In the genomic region with DNA sequence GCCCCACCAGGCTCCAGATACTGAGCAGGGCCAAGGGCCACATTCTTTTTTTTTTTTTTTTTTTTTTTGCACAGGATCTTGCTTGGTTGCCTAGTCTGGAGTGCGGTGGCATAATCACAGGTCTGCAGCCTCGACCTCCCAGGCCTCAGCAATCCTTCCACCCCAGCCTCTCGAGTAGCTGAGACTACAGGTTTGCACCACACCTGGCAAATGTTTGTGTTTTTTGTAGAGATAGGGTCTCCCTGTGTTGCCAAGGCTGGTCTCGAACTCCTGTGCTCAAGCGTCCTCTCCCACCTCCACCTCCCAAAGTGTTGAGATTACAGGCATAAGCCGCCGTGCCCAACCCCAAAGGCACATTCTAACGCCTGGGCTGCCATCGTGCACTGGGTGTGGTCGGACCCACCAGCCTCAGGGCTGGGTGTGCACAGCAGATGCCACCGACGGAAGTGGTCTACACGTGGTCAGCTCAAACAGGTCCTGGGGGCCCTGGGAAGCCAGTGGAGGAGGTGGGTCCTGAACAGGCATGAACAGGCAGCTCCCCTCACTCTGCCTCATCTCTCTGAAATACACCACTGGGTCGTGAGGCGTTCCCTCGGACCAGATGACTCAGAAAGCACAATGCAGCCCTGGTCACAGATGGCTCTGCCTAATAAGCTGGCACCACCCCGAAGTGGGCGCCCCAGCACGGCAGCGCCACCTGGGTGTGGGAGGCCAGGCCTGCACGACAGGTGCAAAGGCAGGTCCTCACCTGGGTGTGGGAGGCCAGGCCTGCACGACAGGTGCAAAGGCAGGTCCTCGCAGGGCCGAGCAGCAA, we compare ENCODE assay signal across 8 cellular contexts.
A peak's percentile ranks its signal among the peaks of the same experiment; 100 is the strongest.
DNase-seq lines count a peak whose midpoint lies in the region; ATAC-seq and TF ChIP-seq lines count a peak whose summit lies in the region.

No MANE protein-coding gene starts in this region.

- H3K4me3 ChIP-seq in GM06990 (replicated peaks; ENCODE audit: low read depth, low read length) (no peak overlapping the region), fibroblast of mammary gland (ENCODE audit: control insufficient read depth, low read depth, low read length) (no peak overlapping the region)

- TF ChIP-seq CTCF in GM06990 (IDR thresholded peaks at IDR 0.05; ENCODE audit: insufficient read depth, low read length, poor library complexity, severe bottlenecking) (peak; percentile 66), fibroblast of mammary gland (conservative IDR thresholded peaks at IDR 0.05; ENCODE audit: control insufficient read depth, insufficient read depth, low read depth, low read length) (peak; percentile 22)

- no peaks in the 10 kb centered on the region; the same call in none of the 2 replicates for H3K27me3 ChIP-seq in GM06990 (replicated peaks; ENCODE audit: control insufficient read depth, insufficient read depth, low read length)

- no peaks in the 10 kb centered on the region for H3K36me3 ChIP-seq in GM06990 (ENCODE audit: control insufficient read depth, insufficient read depth, low read length)

- ATAC-seq in GM19328 (IDR thresholded peaks at IDR 0.05; ENCODE audit: unreplicated experiment): no peak
- no peak for ATAC-seq in GM19397 (IDR thresholded peaks at IDR 0.05; ENCODE audit: unreplicated experiment)
- no peak for ATAC-seq in GM21367 (IDR thresholded peaks at IDR 0.05; ENCODE audit: unreplicated experiment)

- DNase-seq in GM06990 (ENCODE audit: extremely low read depth, insufficient read length): peak; percentile 58
- peak; percentile 89 for DNase-seq in NCI-H1105 treated with DMSO at 0.1 percent for 48 hours (lab: John Stamatoyannopoulos, UW)
- peak; percentile 23 to 26 for DNase-seq in activated CD4-positive, alpha-beta T cell treated with anti-CD3 and anti-CD28 coated beads, Interleukin-2, amount 50 U/mL, for 24 hours (ENCODE audit: low read depth in 1 of 2, low spot score in 1 of 2)
- DNase-seq in fibroblast of mammary gland (ENCODE audit: low read depth): peak; percentile 58
- DNase-seq in stimulated activated CD4-positive, alpha-beta T cell treated with anti-CD3 and anti-CD28 coated beads, Interleukin-12 subunit alpha, Interleukin-12 subunit beta, amount 100 ng/mL, for 4 hours: peak; percentile 45

Comparison
In these comparisons a context has a peak if more than half of its experiments do, and no peak if none do; other contexts are left out.
1. DNase-seq: peak in every context shown above with its lines; median percentile 89 in NCI-H1105 treated with DMSO at 0.1 percent for 48 hours; 58 in GM06990; 58 in fibroblast of mammary gland; 45 in stimulated activated CD4-positive, alpha-beta T cell treated with anti-CD3 and anti-CD28 coated beads, Interleukin-12 subunit alpha, Interleukin-12 subunit beta, amount 100 ng/mL, for 4 hours; 24 in activated CD4-positive, alpha-beta T cell treated with anti-CD3 and anti-CD28 coated beads, Interleukin-2, amount 50 U/mL, for 24 hours.